In the genomic region with DNA sequence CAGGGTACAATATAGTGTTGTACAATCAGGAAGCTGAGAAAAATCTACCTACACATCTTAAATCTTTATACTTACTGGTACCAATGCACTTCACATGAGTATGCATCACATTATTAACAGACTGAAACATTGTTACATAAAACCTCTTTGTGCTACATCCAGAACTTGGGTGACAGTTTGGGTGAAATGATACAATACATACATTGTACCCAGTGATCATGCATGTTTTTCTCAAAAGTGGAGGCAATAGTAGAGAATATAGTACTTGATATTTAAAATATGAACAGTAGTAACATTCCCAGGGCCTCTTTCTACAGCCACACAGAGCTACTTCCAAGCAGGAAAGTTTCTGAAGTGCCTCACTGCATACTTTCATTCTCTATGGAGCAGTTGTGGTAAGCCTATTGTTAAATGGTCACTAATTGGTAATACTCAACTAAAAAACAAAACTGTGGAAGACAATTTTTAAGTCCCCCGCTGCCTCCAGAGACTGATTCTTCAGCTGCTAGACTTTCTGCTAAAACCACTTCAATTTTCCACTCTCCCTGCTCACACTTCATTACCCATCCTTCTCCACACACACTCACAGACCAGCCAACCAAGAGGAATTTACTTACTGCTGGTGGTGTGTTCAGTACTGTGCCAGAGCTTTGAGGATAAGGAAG, we compare ENCODE assay signal across 24 cellular contexts. TPM values are rescaled to one million over a fixed set of nuclear protein-coding genes. Genes with fewer than 3 reads are reported as not detected.
DNase-seq lines count a peak whose midpoint lies in the region; ATAC-seq lines count a peak whose summit lies in the region.
"Had no signal": no experiment of that assay in that cellular context is flagged by ENCODE, and none has a peak within 500 bp of the region (broad histone marks: within the 10 kb centered on the region; RNA-seq: fewer than 3 reads in every experiment).

No MANE protein-coding gene starts in this region.

- no peak overlapping the region for H3K27ac Mint-ChIP-seq in activated CD4-positive, alpha-beta T cell treated with anti-CD3 and anti-CD28 coated beads, Interleukin-2, amount 10 ng/mL, durations not matched to agents 7 days and 5 days
- H3K27ac Mint-ChIP-seq: activated CD8-positive, alpha-beta T cell treated with anti-CD3 and anti-CD28 coated beads for 36 hours; activated naive CD4-positive, alpha-beta T cell treated with anti-CD3 and anti-CD28 coated beads, Interleukin-2, amount 10 ng/mL, durations not matched to agents 7 days and 5 days; IgD-negative memory B cell had no signal

- H3K36me3 Mint-ChIP-seq in activated CD4-positive, alpha-beta T cell treated with anti-CD3 and anti-CD28 coated beads, Interleukin-2, amount 10 ng/mL, durations not matched to agents 7 days and 5 days (ENCODE audit: low read depth): no peaks in the 10 kb centered on the region
- H3K36me3 Mint-ChIP-seq: activated naive CD4-positive, alpha-beta T cell treated with anti-CD3 and anti-CD28 coated beads, Interleukin-2, amount 10 ng/mL, durations not matched to agents 7 days and 5 days; IgD-negative memory B cell had no signal

- CTCF ChIA-PET in activated CD4-positive, alpha-beta T cell treated with anti-CD3 and anti-CD28 coated beads, Interleukin-2, amount 10 ng/mL, durations not matched to agents 7 days and 5 days (lab: Charles Lee): no interaction called here

- DNase-seq in astrocyte of the hippocampus (ENCODE audit: low read depth, low spot score) (peak; percentile 31), left kidney (ENCODE audit: low read depth, low spot score) (peak; percentile 33), RPMI8226 (no peak)
- no peak for DNase-seq in activated CD4-positive, alpha-beta T cell treated with anti-CD3 and anti-CD28 coated beads, Interleukin-2, amount 10 ng/mL, durations not matched to agents 7 days and 5 days
- DNase-seq: activated CD4-positive, alpha-beta T cell treated with anti-CD3 and anti-CD28 coated beads for 1 hour; activated CD8-positive, alpha-beta memory T cell treated with anti-CD3 and anti-CD28 coated beads, Interleukin-2, amount 50 U/mL, for 48 hours; activated CD8-positive, alpha-beta T cell treated with anti-CD3 and anti-CD28 coated beads for 36 hours; activated naive CD4-positive, alpha-beta T cell treated with anti-CD3 and anti-CD28 coated beads, Interleukin-2, amount 10 ng/mL, durations not matched to agents 7 days and 5 days; dorsolateral prefrontal cortex; esophagus squamous epithelium; gastrocnemius medialis; left colon; NCI-H446 treated with DMSO at 0.1 percent for 48 hours; NCI-H774; Peyer's patch; sigmoid colon; stimulated activated CD4-positive, alpha-beta T cell treated with anti-CD3 and anti-CD28 coated beads, Interleukin-12 subunit alpha, Interleukin-12 subunit beta, amount 100 ng/mL, for 4 hours; stimulated activated CD4-positive, alpha-beta T cell treated with anti-CD3 and anti-CD28 coated beads, Interleukin-2, amount 100 ng/mL, for 48 hours; SW 1271; transverse colon had no signal

- ATAC-seq in HG02981 (IDR thresholded peaks at IDR 0.05; ENCODE audit: unreplicated experiment) (peak; percentile 65), GM18873 (IDR thresholded peaks at IDR 0.05; ENCODE audit: low FRiP score, unreplicated experiment) (no peak), HG03354 (IDR thresholded peaks at IDR 0.05; ENCODE audit: poor library complexity, severe bottlenecking, unreplicated experiment) (no peak)
- ATAC-seq: activated CD8-positive, alpha-beta T cell treated with anti-CD3 and anti-CD28 coated beads for 36 hours; gastrocnemius medialis; left colon had no signal

- no peak overlapping the region for H3K4me3 Mint-ChIP-seq in activated CD4-positive, alpha-beta T cell treated with anti-CD3 and anti-CD28 coated beads, Interleukin-2, amount 10 ng/mL, durations not matched to agents 7 days and 5 days
- H3K4me3 Mint-ChIP-seq: activated CD8-positive, alpha-beta T cell treated with anti-CD3 and anti-CD28 coated beads for 36 hours; activated naive CD4-positive, alpha-beta T cell treated with anti-CD3 and anti-CD28 coated beads, Interleukin-2, amount 10 ng/mL, durations not matched to agents 7 days and 5 days; IgD-negative memory B cell had no signal

- POLR2A ChIA-PET in activated CD4-positive, alpha-beta T cell treated with anti-CD3 and anti-CD28 coated beads, Interleukin-2, amount 10 ng/mL, durations not matched to agents 7 days and 5 days (lab: Charles Lee): no interaction called here

- H3K27me3 Mint-ChIP-seq in activated CD4-positive, alpha-beta T cell treated with anti-CD3 and anti-CD28 coated beads, Interleukin-2, amount 10 ng/mL, durations not matched to agents 7 days and 5 days: no peaks in the 10 kb centered on the region
- H3K27me3 Mint-ChIP-seq: activated CD8-positive, alpha-beta T cell treated with anti-CD3 and anti-CD28 coated beads for 36 hours; activated naive CD4-positive, alpha-beta T cell treated with anti-CD3 and anti-CD28 coated beads, Interleukin-2, amount 10 ng/mL, durations not matched to agents 7 days and 5 days; IgD-negative memory B cell had no signal

- no peaks in the 10 kb centered on the region for H3K4me1 Mint-ChIP-seq in activated CD4-positive, alpha-beta T cell treated with anti-CD3 and anti-CD28 coated beads, Interleukin-2, amount 10 ng/mL, durations not matched to agents 7 days and 5 days
- H3K4me1 Mint-ChIP-seq: activated naive CD4-positive, alpha-beta T cell treated with anti-CD3 and anti-CD28 coated beads, Interleukin-2, amount 10 ng/mL, durations not matched to agents 7 days and 5 days; IgD-negative memory B cell had no signal

- H3K9me3 Mint-ChIP-seq in activated CD4-positive, alpha-beta T cell treated with anti-CD3 and anti-CD28 coated beads, Interleukin-2, amount 10 ng/mL, durations not matched to agents 7 days and 5 days: no peaks in the 10 kb centered on the region
- H3K9me3 Mint-ChIP-seq: activated naive CD4-positive, alpha-beta T cell treated with anti-CD3 and anti-CD28 coated beads, Interleukin-2, amount 10 ng/mL, durations not matched to agents 7 days and 5 days had no signal

RNA-seq across cellular contexts. Expression of a gene that starts 22.9 kb away (rescaled TPM):
- total RNA-seq in activated CD4-positive, alpha-beta T cell treated with anti-CD3 and anti-CD28 coated beads, Interleukin-2, amount 10 ng/mL, durations not matched to agents 7 days and 5 days: not detected
- total RNA-seq: activated CD8-positive, alpha-beta T cell treated with anti-CD3 and anti-CD28 coated beads for 36 hours had no signal

Comparison
In these comparisons a context has a peak if more than half of its experiments do, and no peak if none do; other contexts are left out.
1. DNase-seq: peak in astrocyte of the hippocampus (single experiment) and left kidney (single experiment); none in RPMI8226 (single experiment) and activated CD4-positive, alpha-beta T cell treated with anti-CD3 and anti-CD28 coated beads, Interleukin-2, amount 10 ng/mL, durations not matched to agents 7 days and 5 days (single experiment).